19 cellular contexts compared by ENCODE assay signal in genomic region chr14:74346341-74346740, GRCh38. TPM values are rescaled to one million over a fixed set of nuclear protein-coding genes. Genes with fewer than 3 reads are reported as not detected.
A peak's percentile ranks its signal among the peaks of the same experiment; 100 is the strongest.
DNase-seq lines count a peak whose midpoint lies in the region; ATAC-seq and TF ChIP-seq lines count a peak whose summit lies in the region.
"Had no signal": no experiment of that assay in that cellular context is flagged by ENCODE, and none has a peak within 500 bp of the region (broad histone marks: within the 10 kb centered on the region; RNA-seq: fewer than 3 reads in every experiment).

No MANE protein-coding gene starts in this region.

- CTCF ChIA-PET in CD4-positive, alpha-beta memory T cell (lab: Charles Lee; ENCODE audit: partially characterized antibody) = interaction anchor here (2.5 kb wide), 1 partner anchor 17 kb away, joined by 5 read pairs; no protein-coding TSS in a partner anchor

- peaks cover 4% of the 10 kb centered on the region for H3K4me1 Mint-ChIP-seq in chondrocyte (ENCODE audit: low read depth)
- H3K4me1 Mint-ChIP-seq in CD4-positive, alpha-beta memory T cell = no peaks in the 10 kb centered on the region
- H3K4me1 Mint-ChIP-seq: T-cell had no signal

- H3K36me3 ChIP-seq in HUES6 (ENCODE audit: control insufficient read depth, insufficient read depth, low read length) (peaks cover 3% of the 10 kb centered on the region; the same call in 1 of the 2 replicates), sigmoid colon (no peaks in the 10 kb centered on the region)
- H3K36me3 ChIP-seq in CD4-positive, alpha-beta memory T cell (ENCODE audit: insufficient read depth, low read length) = no peaks in the 10 kb centered on the region
- H3K36me3 ChIP-seq: BLaER1 treated with 17β-estradiol and CSF1 and Interleukin-3, amounts not matched to agents 10 nM and 100 nM had no signal

- peaks cover 29% of the 10 kb centered on the region for H3K4me1 ChIP-seq in HUES6 (ENCODE audit: control insufficient read depth, insufficient read depth, low read length)
- no peaks in the 10 kb centered on the region for H3K4me1 ChIP-seq in sigmoid colon
- H3K4me1 ChIP-seq in CD4-positive, alpha-beta memory T cell (ENCODE audit: insufficient read depth, low read length) = no peaks in the 10 kb centered on the region

- TF ChIP-seq CTCF in chondrocyte (IDR thresholded peaks at IDR 0.05) (no peak), sigmoid colon (IDR thresholded peaks at IDR 0.05) (no peak)

- POLR2A ChIA-PET in CD4-positive, alpha-beta memory T cell (lab: Charles Lee; ENCODE audit: partially characterized antibody) = no interaction called here

- no peak for TF ChIP-seq EP300 in sigmoid colon (IDR thresholded peaks at IDR 0.05)

- H3K36me3 Mint-ChIP-seq in chondrocyte (ENCODE audit: low read depth) = no peaks in the 10 kb centered on the region
- no peaks in the 10 kb centered on the region for H3K36me3 Mint-ChIP-seq in CD4-positive, alpha-beta memory T cell
- H3K36me3 Mint-ChIP-seq: T-cell had no signal

- DNase-seq in NCI-H82 (lab: John Stamatoyannopoulos, UW) = peak; percentile 19
- DNase-seq in NCI-H82 treated with DMSO at 0.1 percent for 48 hours (lab: John Stamatoyannopoulos, UW; ENCODE audit: unreplicated experiment) = no peak
- DNase-seq in chondrocyte (ENCODE audit: low spot score) = peak; percentile 19
- DNase-seq in sigmoid colon = peak; percentile 2
- no peak for DNase-seq in CD4-positive, alpha-beta memory T cell
- DNase-seq in NK-92 treated with Interleukin-12 subunit alpha and Interleukin-12 subunit beta, amount 100 ng/mL, for 24 hours (lab: John Stamatoyannopoulos, UW) = no peak
- DNase-seq: GF-D8, HCEC 1CT, MM.1S, NCI-H1092 treated with DMSO at 0.1 percent for 48 hours, NCI-H2081 treated with DMSO at 0.1 percent for 48 hours, NCI-H345, NCI-H526 treated with DMSO at 0.1 percent for 48 hours, PC-9, T-cell had no signal

- intact Hi-C loops in sigmoid colon (cut with DNase I) = no loop called here
- intact Hi-C loops in CD4-positive, alpha-beta memory T cell (cut with micrococcal nuclease) = no loop called here

- no peak for TF ChIP-seq POLR2A in sigmoid colon (IDR thresholded peaks at IDR 0.05)

- no peak overlapping the region for H3K4me3 Mint-ChIP-seq in chondrocyte (ENCODE audit: unreplicated experiment)
- H3K4me3 Mint-ChIP-seq in CD4-positive, alpha-beta memory T cell = no peak overlapping the region
- H3K4me3 Mint-ChIP-seq: T-cell had no signal

- no peaks in the 10 kb centered on the region for H3K27me3 ChIP-seq in HUES6 (ENCODE audit: control insufficient read depth, insufficient read depth, low read length)
- peaks cover 0 to 59% (median 24%) of the 10 kb centered on the region in 3 donors for H3K27me3 ChIP-seq in sigmoid colon
- H3K27me3 ChIP-seq in CD4-positive, alpha-beta memory T cell (ENCODE audit: insufficient read depth, low read length) = no peaks in the 10 kb centered on the region
- H3K27me3 ChIP-seq: BLaER1 treated with 17β-estradiol and CSF1 and Interleukin-3, amounts not matched to agents 10 nM and 100 nM had no signal

- no peak overlapping the region for H3K27ac Mint-ChIP-seq in chondrocyte (ENCODE audit: unreplicated experiment)
- H3K27ac Mint-ChIP-seq in CD4-positive, alpha-beta memory T cell = no peak overlapping the region
- H3K27ac Mint-ChIP-seq: T-cell had no signal

- peak overlapping the region; percentile 0; the same call in 1 of the 2 replicates for H3K27ac ChIP-seq in HUES6 (ENCODE audit: low read depth, low read length)
- no peak overlapping the region for H3K27ac ChIP-seq in sigmoid colon
- no peak overlapping the region for H3K27ac ChIP-seq in CD4-positive, alpha-beta memory T cell (ENCODE audit: low read depth, low read length)
- H3K27ac ChIP-seq: BLaER1 treated with 17β-estradiol and CSF1 and Interleukin-3, amounts not matched to agents 10 nM and 100 nM; PC-9 had no signal

- no peaks in the 10 kb centered on the region for H3K9me3 Mint-ChIP-seq in chondrocyte (ENCODE audit: low read depth)
- H3K9me3 Mint-ChIP-seq in CD4-positive, alpha-beta memory T cell = no peaks in the 10 kb centered on the region
- H3K9me3 Mint-ChIP-seq: T-cell had no signal

- WGBS in sigmoid colon, 2 donors = 84 to 85% methylated on average over 2 of the region's 2 CpGs

- ATAC-seq in GM19351 (IDR thresholded peaks at IDR 0.05; ENCODE audit: unreplicated experiment) = no peak
- ATAC-seq: T-cell had no signal

- H3K4me3 ChIP-seq in HUES6 (ENCODE audit: low read depth, low read length) = 0 out of 2 replicates have a peak overlapping the region, but pooled peaks have one; percentile 83
- H3K4me3 ChIP-seq in sigmoid colon = no peak overlapping the region
- H3K4me3 ChIP-seq in CD4-positive, alpha-beta memory T cell (ENCODE audit: low read length in 2 of 2) = no peak overlapping the region
- H3K4me3 ChIP-seq: BLaER1 treated with 17β-estradiol and CSF1 and Interleukin-3, amounts not matched to agents 10 nM and 100 nM; PC-9 had no signal

- peaks cover 31% of the 10 kb centered on the region for H3K27me3 Mint-ChIP-seq in chondrocyte (ENCODE audit: low read depth)
- peaks cover 0 to 3% of the 10 kb centered on the region in 2 donors for H3K27me3 Mint-ChIP-seq in CD4-positive, alpha-beta memory T cell

- no peak overlapping the region for H3K9ac ChIP-seq in HUES6 (ENCODE audit: low read length)
- H3K9ac ChIP-seq: BLaER1 treated with 17β-estradiol and CSF1 and Interleukin-3, amounts not matched to agents 10 nM and 100 nM had no signal

- no peaks in the 10 kb centered on the region for H3K9me3 ChIP-seq in HUES6 (ENCODE audit: control insufficient read depth, insufficient read depth, low read depth, low read length)
- H3K9me3 ChIP-seq in sigmoid colon = no peaks in the 10 kb centered on the region
- H3K9me3 ChIP-seq in CD4-positive, alpha-beta memory T cell (ENCODE audit: control insufficient read depth in 1 of 2, low read length in 2 of 2) = no peaks in the 10 kb centered on the region
- H3K9me3 ChIP-seq: BLaER1 treated with 17β-estradiol and CSF1 and Interleukin-3, amounts not matched to agents 10 nM and 100 nM had no signal

RNA-seq across cellular contexts. Expression of gene VRTN, which starts 1.9 kb away (rescaled TPM):
- total RNA-seq in chondrocyte = not detected in 3 replicates
- not detected for total RNA-seq in sigmoid colon
- polyA plus RNA-seq in sigmoid colon = under 1 TPM in 2 of 3 donors, not detected in 1; 0.23 to 0.25 TPM
- total RNA-seq in CD4-positive, alpha-beta memory T cell = not detected
- not detected for polyA plus RNA-seq in CD4-positive, alpha-beta memory T cell
- total RNA-seq: A172, PC-9 had no signal

RNA-seq across cellular contexts. Expression of gene ABCD4, which starts 43.6 kb away (rescaled TPM):
- total RNA-seq in chondrocyte (31.0 to 40.9 TPM (median 34.7 TPM) in 3 replicates), sigmoid colon (10 to 100 TPM; 27.6 to 50.1 (median 31.3) TPM)
- 10 to 100 TPM; 13.6 to 37.7 (median 18.0) TPM for polyA plus RNA-seq in sigmoid colon
- 100 to 1,000 TPM in 1 of 2 experiments, 10 to 100 TPM in 1; 98.3 to 102 TPM for total RNA-seq in CD4-positive, alpha-beta memory T cell
- polyA plus RNA-seq in CD4-positive, alpha-beta memory T cell = 10 to 100 TPM; 24.8 to 27.9 TPM

Comparison
In these comparisons a context has a peak if more than half of its experiments do, and no peak if none do; other contexts are left out.
1. DNase-seq: peak in NCI-H82 (single experiment), chondrocyte (single experiment) and sigmoid colon (single experiment); none in NCI-H82 treated with DMSO at 0.1 percent for 48 hours (single experiment), CD4-positive, alpha-beta memory T cell (0 of 5) and NK-92 treated with Interleukin-12 subunit alpha and Interleukin-12 subunit beta, amount 100 ng/mL, for 24 hours (single experiment).